Comparison of ENCODE assay signal across 15 cellular contexts in genomic region chr2:30195011-30195410, GRCh38. TPM values are rescaled to one million over a fixed set of nuclear protein-coding genes. Genes with fewer than 3 reads are reported as not detected.
DNase-seq lines count a peak whose midpoint lies in the region; ATAC-seq, FAIRE-seq and TF ChIP-seq lines count a peak whose summit lies in the region.
"Had no signal": no experiment of that assay in that cellular context is flagged by ENCODE, and none has a peak within 500 bp of the region (broad histone marks: within the 10 kb centered on the region; RNA-seq: fewer than 3 reads in every experiment).

No MANE protein-coding gene starts in this region.

- H3K4me3 ChIP-seq in cardiac muscle cell (no peak overlapping the region), heart left ventricle (no peak overlapping the region), K562 (no peak overlapping the region), tibial nerve (no peak overlapping the region)
- H3K4me3 ChIP-seq: BLaER1 treated with 17β-estradiol and CSF1 and Interleukin-3, amounts not matched to agents 10 nM and 100 nM; GM23248 had no signal

- intact Hi-C loops in heart left ventricle (cut with DNase I) (no loop called here), K562 (cut with micrococcal nuclease) (no loop called here)

- FAIRE-seq in K562 (lab: Jason Lieb, UNC) = no peak
- FAIRE-seq: H54 had no signal

- H3K9me1 ChIP-seq in K562 (ENCODE audit: control insufficient read depth, insufficient read depth, low read length) = no peaks in the 10 kb centered on the region

- CTCF ChIA-PET in K562 (lab: Yijun Ruan, JAX; ENCODE audit: low intra/inter-chr PET ratio) = no interaction called here

- H3K4me1 ChIP-seq in cardiac muscle cell (ENCODE audit: low read depth) = peaks cover 40% of the 10 kb centered on the region
- peaks cover 0 to 9% (median 0%) of the 10 kb centered on the region in 12 donors for H3K4me1 ChIP-seq in heart left ventricle
- H3K4me1 ChIP-seq in K562 (replicated peaks in 1 of 2; ENCODE audit: control insufficient read depth in 2 of 2, insufficient read depth in 2 of 2, low read length in 2 of 2) = peaks cover 51 to 54% of the 10 kb centered on the region in 2 experiments; a peak in 4 of 5 replicates
- no peaks in the 10 kb centered on the region for H3K4me1 ChIP-seq in tibial nerve

- peak overlapping the region; percentile 42 for H3K27ac ChIP-seq in cardiac muscle cell
- no peak overlapping the region for H3K27ac ChIP-seq in heart left ventricle
- H3K27ac ChIP-seq in K562 (ENCODE audit: extremely low read depth, low read depth, low read length) = no peak overlapping the region; the same call in 2 of the 3 replicates
- H3K27ac ChIP-seq in tibial nerve = no peak overlapping the region
- H3K27ac ChIP-seq: BLaER1 treated with 17β-estradiol and CSF1 and Interleukin-3, amounts not matched to agents 10 nM and 100 nM; GM23248 had no signal

- H4K20me1 ChIP-seq in K562 (replicated peaks; ENCODE audit: control insufficient read depth, insufficient read depth, low read length) = no peaks in the 10 kb centered on the region
- H4K20me1 ChIP-seq: BLaER1 treated with 17β-estradiol and CSF1 and Interleukin-3, amounts not matched to agents 10 nM and 100 nM had no signal

- H3K27me3 ChIP-seq in cardiac muscle cell (no peaks in the 10 kb centered on the region), heart left ventricle (no peaks in the 10 kb centered on the region), K562 (ENCODE audit: control insufficient read depth in 2 of 2, insufficient read depth in 2 of 2, low read length in 2 of 2) (no peaks in the 10 kb centered on the region), tibial nerve (no peaks in the 10 kb centered on the region)
- H3K27me3 ChIP-seq: BLaER1 treated with 17β-estradiol and CSF1 and Interleukin-3, amounts not matched to agents 10 nM and 100 nM had no signal

- DNase-seq in cardiac muscle cell (ENCODE audit: low read depth in 1 of 2, low spot score in 1 of 2) (no peak), heart left ventricle (no peak), K562 (ENCODE audit: extremely low read depth in 1 of 4, low spot score in 3 of 4) (no peak), mesenteric fat pad (ENCODE audit: low spot score) (peak; percentile 79), iPS-NIHi11 (ENCODE audit: low spot score) (no peak), tibial nerve (ENCODE audit: low spot score in 2 of 2) (no peak), HuH-7 (ENCODE audit: low spot score) (no peak)
- DNase-seq: ACHN; Calu3; CD4-positive, CD25-positive, alpha-beta regulatory T cell; DMS 273 treated with DMSO at 0.1 percent for 48 hours; GM23248 had no signal

- TF ChIP-seq RAD21 in K562 (CRISPR knock-in tag; conservative IDR thresholded peaks at IDR 0.05 in 1 of 2, IDR thresholded peaks at IDR 0.05 in 1 of 2) = no peak

- TF ChIP-seq POLR2A in heart left ventricle (IDR thresholded peaks at IDR 0.05) (no peak), K562 (conservative IDR thresholded peaks at IDR 0.05) (no peak), tibial nerve (IDR thresholded peaks at IDR 0.05) (no peak)

- no peaks in the 10 kb centered on the region for H3K79me2 ChIP-seq in K562 (ENCODE audit: control insufficient read depth, insufficient read depth, low read length)

- TF ChIP-seq EP300 in K562 (IDR thresholded peaks at IDR 0.05; ENCODE audit: low read length) (no peak), tibial nerve (IDR thresholded peaks at IDR 0.05) (no peak)

- WGBS in heart left ventricle, 4 donors = 61 to 89% (median 82%) methylated on average over 2 to 4 of the region's 4 CpGs
- 17% methylated on average over 4 of the region's 4 CpGs for WGBS in K562 (ENCODE audit: insufficient coverage, low coverage, missing lambda C conversion rate)
- WGBS in tibial nerve, 2 donors = 85 to 93% methylated on average over 4 of the region's 4 CpGs

- no peaks in the 10 kb centered on the region for H3K36me3 ChIP-seq in cardiac muscle cell
- no peaks in the 10 kb centered on the region for H3K36me3 ChIP-seq in heart left ventricle
- no peaks in the 10 kb centered on the region for H3K36me3 ChIP-seq in K562 (ENCODE audit: control insufficient read depth, insufficient read depth, low read length)
- no peaks in the 10 kb centered on the region for H3K36me3 ChIP-seq in tibial nerve
- H3K36me3 ChIP-seq: BLaER1 treated with 17β-estradiol and CSF1 and Interleukin-3, amounts not matched to agents 10 nM and 100 nM had no signal

- no TSS peak for BruUV-seq in K562 (replicated peaks; lab: Mats Ljungman, UMichigan)

- POLR2A ChIA-PET in K562 (lab: Yijun Ruan, JAX) = interaction anchor here (1.1 to 1.5 kb wide), 2 partner anchors 11 to 12 kb away, joined by 3 to 5 read pairs; no protein-coding TSS in a partner anchor

- in situ Hi-C loops in K562 (cut with MboI) = no loop called here

- peak overlapping the region; percentile 80 for H2AFZ ChIP-seq in K562 (ENCODE audit: low read depth, low read length)
- H2AFZ ChIP-seq: GM23248 had no signal

- no peak for ATAC-seq in heart left ventricle
- no peak for ATAC-seq in K562
- no peak for ATAC-seq in GM21619 (IDR thresholded peaks at IDR 0.05; ENCODE audit: unreplicated experiment)

- no peak overlapping the region for H3K4me2 ChIP-seq in K562 (ENCODE audit: insufficient read depth, low read length)

- TF ChIP-seq CTCF in cardiac muscle cell (IDR thresholded peaks at IDR 0.05; ENCODE audit: low read depth, low read length) = no peak
- no peak for TF ChIP-seq CTCF in heart left ventricle (IDR thresholded peaks at IDR 0.05)
- TF ChIP-seq CTCF in K562 (IDR thresholded peaks at IDR 0.05 in 2 of 3, conservative IDR thresholded peaks at IDR 0.05 in 1 of 3; ENCODE audit: insufficient read depth in 2 of 3, low read depth in 1 of 3, low read length in 3 of 3) = no peak
- TF ChIP-seq CTCF in tibial nerve (IDR thresholded peaks at IDR 0.05) = no peak

- H3K9ac ChIP-seq in K562 (ENCODE audit: insufficient read depth in 1 of 2, low read depth in 2 of 2, low read length in 2 of 2) = peak overlapping the region in 1 of 2 experiments; percentile 72; a peak in 1 of 4 replicates
- H3K9ac ChIP-seq: BLaER1 treated with 17β-estradiol and CSF1 and Interleukin-3, amounts not matched to agents 10 nM and 100 nM; GM23248 had no signal

- H3K9me3 ChIP-seq in cardiac muscle cell (ENCODE audit: low read depth) (no peaks in the 10 kb centered on the region), heart left ventricle (no peaks in the 10 kb centered on the region), K562 (replicated peaks; ENCODE audit: control insufficient read depth, insufficient read depth, low read depth, low read length) (no peaks in the 10 kb centered on the region), tibial nerve (no peaks in the 10 kb centered on the region)

TF ChIP-seq in K562, 482 proteins besides CTCF, POLR2A, EP300 and RAD21 (continues in another document):
- TF ChIP-seq IRF2 (CRISPR knock-in tag; IDR thresholded peaks at IDR 0.05) = no peak

RNA-seq across cellular contexts. Expression of gene LBH, which starts 36.3 kb away (rescaled TPM):
- total RNA-seq in cardiac muscle cell (1,389 and 2,258 TPM in 2 replicates), heart left ventricle (100 to 1,000 TPM; 125 to 226 (median 169) TPM), K562 (2014; rRNA removed) (7.4 and 23.5 TPM in 2 replicates), K562 (2014; rRNA removed; fragmentation: Illumina TruSeq; extraction: Trizol) (5.7 and 6.0 TPM in 2 replicates), K562 (2015; rRNA removed; fragmentation: Illumina TruSeq; extraction: Trizol) (4.6 and 7.3 TPM in 2 replicates), K562 (2021) (9.5 and 12.1 TPM in 2 replicates), mesenteric fat pad (34.9 TPM), tibial nerve (10 to 100 TPM; 12.7 to 31.6 (median 21.5) TPM)
- polyA plus RNA-seq in cardiac muscle cell (544 and 632 TPM in 2 replicates), heart left ventricle (100 to 1,000 TPM in 1 of 2 donors, 10 to 100 TPM in 1; 54.2 to 166 TPM), K562 (2011; rRNA removed) (8.2 and 9.5 TPM in 2 replicates), K562 (2014; fragmentation: Illumina TruSeq; extraction: Trizol) (8.1 TPM in 2 replicates), K562 (2014; fragmentation: Nextera tagmentation; extraction: Ambion mirVana) (1 to 10 TPM; 3.1 to 5.9 TPM), K562 (2014; rRNA removed) (9.4 and 13.4 TPM in 2 replicates)
- 4.1 and 9.5 TPM in 2 replicates for total RNA-seq in K562 (2011; cell fraction: chromatin; rRNA removed; ENCODE audit: low replicate concordance)
- 14.5 and 15.2 TPM in 2 replicates for total RNA-seq in K562 (2011; cell fraction: nucleolus; rRNA removed)
- 8.9 and 11.3 TPM in 2 replicates for total RNA-seq in K562 (2011; cell fraction: nucleoplasm; rRNA removed)
- 13.7 and 24.2 TPM in 2 replicates for polyA plus RNA-seq in K562 (2011; cell fraction: cytosol; rRNA removed)
- 4.1 and 4.6 TPM in 2 replicates for polyA plus RNA-seq in K562 (2011; cell fraction: nucleus; rRNA removed)
- 6.0 and 6.2 TPM in 2 replicates for polyA plus RNA-seq in K562 (2012)
- polyA minus RNA-seq in K562 (2011; rRNA and poly(A)+ RNA removed) = 10.9 and 13.0 TPM in 2 replicates
- 5.6 and 12.1 TPM in 2 replicates for polyA minus RNA-seq in K562 (2011; cell fraction: cytosol; rRNA and poly(A)+ RNA removed)
- 7.7 and 15.4 TPM in 2 replicates for polyA minus RNA-seq in K562 (2011; cell fraction: nucleus; rRNA and poly(A)+ RNA removed)

RNA-seq across cellular contexts. Expression of gene YPEL5, which starts 48.2 kb away (rescaled TPM):
- total RNA-seq in cardiac muscle cell (65.5 and 85.5 TPM in 2 replicates), heart left ventricle (10 to 100 TPM; 44.7 to 90.6 (median 66.5) TPM), K562 (2014; rRNA removed) (7.8 and 9.1 TPM in 2 replicates), K562 (2014; rRNA removed; fragmentation: Illumina TruSeq; extraction: Trizol) (10.3 and 13.4 TPM in 2 replicates), K562 (2015; rRNA removed; fragmentation: Illumina TruSeq; extraction: Trizol) (4.9 and 5.4 TPM in 2 replicates), K562 (2021) (12.0 and 12.3 TPM in 2 replicates), mesenteric fat pad (124 TPM), tibial nerve (10 to 100 TPM; 53.4 to 94.2 (median 71.4) TPM)
- polyA plus RNA-seq in cardiac muscle cell (134 and 159 TPM in 2 replicates), heart left ventricle (10 to 100 TPM; 36.4 to 42.0 TPM), K562 (2011; rRNA removed) (34.4 and 37.4 TPM in 2 replicates), K562 (2014; fragmentation: Illumina TruSeq; extraction: Trizol) (10.9 and 11.9 TPM in 2 replicates), K562 (2014; fragmentation: Nextera tagmentation; extraction: Ambion mirVana) (10 to 100 TPM; 19.0 to 23.8 TPM), K562 (2014; rRNA removed) (13.5 and 15.0 TPM in 2 replicates)
- total RNA-seq in K562 (2011; cell fraction: chromatin; rRNA removed; ENCODE audit: low replicate concordance) = 9.5 and 20.9 TPM in 2 replicates
- 5.9 and 6.2 TPM in 2 replicates for total RNA-seq in K562 (2011; cell fraction: nucleolus; rRNA removed)
- 13.0 and 14.9 TPM in 2 replicates for total RNA-seq in K562 (2011; cell fraction: nucleoplasm; rRNA removed)
- polyA plus RNA-seq in K562 (2011; cell fraction: cytosol; rRNA removed) = 14.7 and 17.6 TPM in 2 replicates
- 10.9 and 20.4 TPM in 2 replicates for polyA plus RNA-seq in K562 (2011; cell fraction: nucleus; rRNA removed)
- 12.8 and 40.6 TPM in 2 replicates for polyA plus RNA-seq in K562 (2012)
- 31.6 and 33.5 TPM in 2 replicates for polyA minus RNA-seq in K562 (2011; rRNA and poly(A)+ RNA removed)
- 10.4 and 11.4 TPM in 2 replicates for polyA minus RNA-seq in K562 (2011; cell fraction: cytosol; rRNA and poly(A)+ RNA removed)
- polyA minus RNA-seq in K562 (2011; cell fraction: nucleus; rRNA and poly(A)+ RNA removed) = 6.6 and 11.2 TPM in 2 replicates
